In the genomic region with DNA sequence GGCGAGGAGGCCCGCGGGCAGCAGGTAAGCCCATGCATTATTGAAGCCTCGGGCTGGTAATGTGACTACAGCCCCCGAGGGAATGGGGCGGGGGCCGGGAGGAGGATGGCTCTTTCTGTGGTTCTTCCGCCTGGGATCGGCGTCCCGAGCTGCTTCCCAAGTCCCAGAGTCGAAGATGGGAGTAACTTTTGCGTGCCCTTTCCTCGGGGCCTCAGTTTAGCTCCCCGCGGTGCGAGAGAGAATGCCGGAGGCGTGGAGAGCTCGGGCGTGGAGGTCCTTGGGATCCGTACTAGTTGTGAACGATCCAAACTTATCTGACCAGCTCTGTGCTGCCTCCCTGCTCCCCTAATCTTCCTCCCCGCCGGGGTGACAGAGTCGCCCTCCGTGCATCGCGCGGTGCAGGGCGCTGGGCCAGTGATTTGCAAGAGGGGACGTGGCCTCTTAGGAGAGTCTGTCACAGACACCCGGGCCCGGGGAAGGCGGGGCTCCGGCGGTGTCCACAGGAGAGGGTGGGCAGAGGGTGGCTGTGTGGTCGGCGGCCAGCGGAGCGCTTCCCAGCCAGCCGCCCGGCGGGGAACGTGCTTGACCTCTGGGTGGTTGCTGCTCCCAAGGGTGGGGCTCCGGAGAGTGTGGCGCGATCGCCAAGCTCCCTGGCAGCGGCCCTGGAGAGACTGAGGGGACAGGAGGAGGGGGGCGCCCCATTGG, we compare ENCODE assay signal across 8 cellular contexts. TPM values are rescaled to one million over a fixed set of nuclear protein-coding genes. Genes with fewer than 3 reads are reported as not detected.
A peak's percentile ranks its signal among the peaks of the same experiment; 100 is the strongest.
DNase-seq lines count a peak whose midpoint lies in the region; ATAC-seq and TF ChIP-seq lines count a peak whose summit lies in the region.

No MANE protein-coding gene starts in this region.

- H3K9ac ChIP-seq in rectal smooth muscle tissue (ENCODE audit: low read length) = peak overlapping the region; percentile 57

- TF ChIP-seq CTCF in astrocyte of the spinal cord (IDR thresholded peaks at IDR 0.05; ENCODE audit: low read depth, low read length) = no peak

- H3K4me3 ChIP-seq in astrocyte of the spinal cord (ENCODE audit: low read depth, low read length) (peak overlapping the region; percentile 78), rectal smooth muscle tissue (ENCODE audit: low read length) (peak overlapping the region; percentile 65)

- ATAC-seq in HG03280 (IDR thresholded peaks at IDR 0.05; ENCODE audit: unreplicated experiment) (peak; percentile 26), T-cell (replicated peaks in 1 of 4) (peak; percentile 43 to 67 (median 58))

- H3K4me3 Mint-ChIP-seq in T-cell = peak overlapping the region; percentile 92 to 98 (median 94)

- CTCF ChIA-PET in T-cell (lab: Charles Lee) = interaction anchor here in 1 of 2 donors (0.7 to 1.4 kb wide), 5 partner anchors 16 to 1678 kb away, joined by 3 to 5 read pairs (median 3); no protein-coding TSS in a partner anchor

- DNase-seq in SKM-1 treated with dmso at 0.1 percent for 144 hours (lab: John Stamatoyannopoulos, UW; ENCODE audit: unreplicated experiment) (peak; percentile 23), SKM-1 (lab: John Stamatoyannopoulos, UW; ENCODE audit: unreplicated experiment) (no peak), T-cell (peak in 23 of 34 experiments; percentile 3 to 37 (median 23)), astrocyte of the spinal cord (ENCODE audit: low read depth, low spot score) (no peak), hypothalamus (lab: John Stamatoyannopoulos, UW) (peak in 44 of 51 donors; percentile 6 to 75 (median 34)), DMS153 (lab: John Stamatoyannopoulos, UW) (no peak)

- H3K27me3 Mint-ChIP-seq in T-cell = peaks cover 2 to 3% of the 10 kb centered on the region in 2 donors

- H3K27me3 ChIP-seq in rectal smooth muscle tissue (ENCODE audit: control insufficient read depth, insufficient read depth, low read length) = no peaks in the 10 kb centered on the region

- in situ Hi-C loops in astrocyte of the spinal cord (cut with HindIII; ENCODE audit: low sequenced_read_pairs) = no loop called here

- POLR2A ChIA-PET in T-cell (lab: Charles Lee) = interaction anchor here (0.6 to 0.9 kb wide), 3 partner anchors 48 to 222 kb away, joined by 3 to 5 read pairs (median 3); no protein-coding TSS in a partner anchor

- peak overlapping the region; percentile 70 for H3K27ac ChIP-seq in rectal smooth muscle tissue (ENCODE audit: low read depth, low read length)

- no peaks in the 10 kb centered on the region for H3K9me3 Mint-ChIP-seq in T-cell

- H3K4me1 Mint-ChIP-seq in T-cell = peaks cover 18 to 24% (median 21%) of the 10 kb centered on the region in 3 donors

- no peaks in the 10 kb centered on the region for H3K4me1 ChIP-seq in rectal smooth muscle tissue (ENCODE audit: control insufficient read depth, insufficient read depth, low read length)

- no peaks in the 10 kb centered on the region for H3K36me3 Mint-ChIP-seq in T-cell

- H3K27ac Mint-ChIP-seq in T-cell = peak overlapping the region in 1 of 2 donors; percentile 48

- H3K36me3 ChIP-seq in rectal smooth muscle tissue (ENCODE audit: control insufficient read depth, insufficient read depth, low read length) = no peaks in the 10 kb centered on the region

RNA-seq across cellular contexts. Expression of a gene that starts 0.8 kb away (rescaled TPM):
- total RNA-seq in T-cell = 100 to 1,000 TPM; 130 to 247 (median 164) TPM

Comparison
In these comparisons a context has a peak if more than half of its experiments do, and no peak if none do; other contexts are left out.
1. DNase-seq: peak in SKM-1 treated with dmso at 0.1 percent for 144 hours (single experiment), T-cell (23 of 34) and hypothalamus (44 of 51); none in SKM-1 (single experiment), astrocyte of the spinal cord (single experiment) and DMS153 (single experiment).